1 cellular context compared by ENCODE assay signal in the genomic region with DNA sequence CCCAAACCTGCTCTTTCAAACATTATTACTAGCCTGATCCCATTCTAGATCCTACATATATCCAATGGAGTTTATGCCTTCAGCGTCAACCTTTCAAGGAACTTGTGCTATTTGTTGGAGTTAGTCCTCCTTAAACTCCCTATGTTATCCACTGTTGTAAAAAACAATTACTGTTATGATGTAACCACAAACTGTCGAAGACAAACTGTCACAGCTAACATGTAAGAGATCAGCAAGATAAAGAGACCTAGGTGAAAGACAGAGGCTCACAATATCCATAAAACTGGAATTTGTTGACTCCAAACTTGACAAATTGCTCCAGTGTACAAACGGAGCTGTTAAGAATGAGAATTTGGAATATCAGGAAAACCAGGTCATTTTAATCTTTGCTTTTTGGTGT.
TF ChIP-seq lines count a peak whose summit lies in the region.

No MANE protein-coding gene starts in this region.

TF ChIP-seq in K562, 482 proteins besides CTCF, POLR2A, EP300 and RAD21 (continued from another document and continues in another):
- TF ChIP-seq, protein P1, sequence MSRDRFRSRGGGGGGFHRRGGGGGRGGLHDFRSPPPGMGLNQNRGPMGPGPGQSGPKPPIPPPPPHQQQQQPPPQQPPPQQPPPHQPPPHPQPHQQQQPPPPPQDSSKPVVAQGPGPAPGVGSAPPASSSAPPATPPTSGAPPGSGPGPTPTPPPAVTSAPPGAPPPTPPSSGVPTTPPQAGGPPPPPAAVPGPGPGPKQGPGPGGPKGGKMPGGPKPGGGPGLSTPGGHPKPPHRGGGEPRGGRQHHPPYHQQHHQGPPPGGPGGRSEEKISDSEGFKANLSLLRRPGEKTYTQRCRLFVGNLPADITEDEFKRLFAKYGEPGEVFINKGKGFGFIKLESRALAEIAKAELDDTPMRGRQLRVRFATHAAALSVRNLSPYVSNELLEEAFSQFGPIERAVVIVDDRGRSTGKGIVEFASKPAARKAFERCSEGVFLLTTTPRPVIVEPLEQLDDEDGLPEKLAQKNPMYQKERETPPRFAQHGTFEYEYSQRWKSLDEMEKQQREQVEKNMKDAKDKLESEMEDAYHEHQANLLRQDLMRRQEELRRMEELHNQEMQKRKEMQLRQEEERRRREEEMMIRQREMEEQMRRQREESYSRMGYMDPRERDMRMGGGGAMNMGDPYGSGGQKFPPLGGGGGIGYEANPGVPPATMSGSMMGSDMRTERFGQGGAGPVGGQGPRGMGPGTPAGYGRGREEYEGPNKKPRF (IDR thresholded peaks at IDR 0.05; ENCODE audit: low read depth, low read length): no peak
- TF ChIP-seq, protein P2, sequence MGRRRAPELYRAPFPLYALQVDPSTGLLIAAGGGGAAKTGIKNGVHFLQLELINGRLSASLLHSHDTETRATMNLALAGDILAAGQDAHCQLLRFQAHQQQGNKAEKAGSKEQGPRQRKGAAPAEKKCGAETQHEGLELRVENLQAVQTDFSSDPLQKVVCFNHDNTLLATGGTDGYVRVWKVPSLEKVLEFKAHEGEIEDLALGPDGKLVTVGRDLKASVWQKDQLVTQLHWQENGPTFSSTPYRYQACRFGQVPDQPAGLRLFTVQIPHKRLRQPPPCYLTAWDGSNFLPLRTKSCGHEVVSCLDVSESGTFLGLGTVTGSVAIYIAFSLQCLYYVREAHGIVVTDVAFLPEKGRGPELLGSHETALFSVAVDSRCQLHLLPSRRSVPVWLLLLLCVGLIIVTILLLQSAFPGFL (CRISPR knock-in tag; IDR thresholded peaks at IDR 0.05): no peak
- TF ChIP-seq HDGF (IDR thresholded peaks at IDR 0.05): no peak
- no peak for TF ChIP-seq EWSR1 (IDR thresholded peaks at IDR 0.05; ENCODE audit: borderline replicate concordance, low read depth, partially characterized antibody)
- TF ChIP-seq NCOA1 (IDR thresholded peaks at IDR 0.05; ENCODE audit: low read depth): no peak; the same call in 1 of the 2 replicates
- TF ChIP-seq, protein P3, sequence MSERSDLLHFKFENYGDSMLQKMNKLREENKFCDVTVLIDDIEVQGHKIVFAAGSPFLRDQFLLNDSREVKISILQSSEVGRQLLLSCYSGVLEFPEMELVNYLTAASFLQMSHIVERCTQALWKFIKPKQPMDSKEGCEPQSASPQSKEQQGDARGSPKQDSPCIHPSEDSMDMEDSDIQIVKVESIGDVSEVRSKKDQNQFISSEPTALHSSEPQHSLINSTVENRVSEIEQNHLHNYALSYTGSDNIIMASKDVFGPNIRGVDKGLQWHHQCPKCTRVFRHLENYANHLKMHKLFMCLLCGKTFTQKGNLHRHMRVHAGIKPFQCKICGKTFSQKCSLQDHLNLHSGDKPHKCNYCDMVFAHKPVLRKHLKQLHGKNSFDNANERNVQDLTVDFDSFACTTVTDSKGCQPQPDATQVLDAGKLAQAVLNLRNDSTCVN (CRISPR knock-in tag; IDR thresholded peaks at IDR 0.05): no peak
- TF ChIP-seq GTF2F1 (IDR thresholded peaks at IDR 0.05; ENCODE audit: low read depth, low read length): no peak
- peak; percentile 53; the same call in 1 of the 2 replicates for TF ChIP-seq SMARCE1 (IDR thresholded peaks at IDR 0.05)
- no peak for TF ChIP-seq KAT7 (CRISPR knock-in tag; IDR thresholded peaks at IDR 0.05; ENCODE audit: borderline replicate concordance)
- TF ChIP-seq TCF3 (CRISPR knock-in tag; IDR thresholded peaks at IDR 0.05): no peak
- TF ChIP-seq ZNF583 (CRISPR knock-in tag; IDR thresholded peaks at IDR 0.05): no peak
- TF ChIP-seq, protein P4, sequence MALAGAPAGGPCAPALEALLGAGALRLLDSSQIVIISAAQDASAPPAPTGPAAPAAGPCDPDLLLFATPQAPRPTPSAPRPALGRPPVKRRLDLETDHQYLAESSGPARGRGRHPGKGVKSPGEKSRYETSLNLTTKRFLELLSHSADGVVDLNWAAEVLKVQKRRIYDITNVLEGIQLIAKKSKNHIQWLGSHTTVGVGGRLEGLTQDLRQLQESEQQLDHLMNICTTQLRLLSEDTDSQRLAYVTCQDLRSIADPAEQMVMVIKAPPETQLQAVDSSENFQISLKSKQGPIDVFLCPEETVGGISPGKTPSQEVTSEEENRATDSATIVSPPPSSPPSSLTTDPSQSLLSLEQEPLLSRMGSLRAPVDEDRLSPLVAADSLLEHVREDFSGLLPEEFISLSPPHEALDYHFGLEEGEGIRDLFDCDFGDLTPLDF (CRISPR knock-in tag; IDR thresholded peaks at IDR 0.05): no peak
- no peak for TF ChIP-seq ZNF316 (IDR thresholded peaks at IDR 0.05)
- no peak for TF ChIP-seq HNRNPL (IDR thresholded peaks at IDR 0.05; ENCODE audit: low read depth, low read length)
- no peak for TF ChIP-seq ZFP30 (CRISPR knock-in tag; IDR thresholded peaks at IDR 0.05; ENCODE audit: borderline replicate concordance)
- TF ChIP-seq NEUROD1 (IDR thresholded peaks at IDR 0.05; ENCODE audit: borderline replicate concordance, low read depth, low read length, partially characterized antibody): no peak
- 0 out of 2 replicates have a peak, but pooled peaks have one; percentile 33 for TF ChIP-seq CREB1 (IDR thresholded peaks at IDR 0.05)
- TF ChIP-seq CREB1 (CRISPR knock-in tag; IDR thresholded peaks at IDR 0.05): no peak
- TF ChIP-seq, protein P5, sequence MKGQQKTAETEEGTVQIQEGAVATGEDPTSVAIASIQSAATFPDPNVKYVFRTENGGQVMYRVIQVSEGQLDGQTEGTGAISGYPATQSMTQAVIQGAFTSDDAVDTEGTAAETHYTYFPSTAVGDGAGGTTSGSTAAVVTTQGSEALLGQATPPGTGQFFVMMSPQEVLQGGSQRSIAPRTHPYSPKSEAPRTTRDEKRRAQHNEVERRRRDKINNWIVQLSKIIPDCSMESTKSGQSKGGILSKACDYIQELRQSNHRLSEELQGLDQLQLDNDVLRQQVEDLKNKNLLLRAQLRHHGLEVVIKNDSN (CRISPR knock-in tag; IDR thresholded peaks at IDR 0.05): no peak
- TF ChIP-seq ZNF830 (CRISPR knock-in tag; IDR thresholded peaks at IDR 0.05): no peak
- no peak for TF ChIP-seq STAT5A (IDR thresholded peaks at IDR 0.05; ENCODE audit: borderline replicate concordance, low read length)
- TF ChIP-seq ZNF324 (CRISPR knock-in tag; IDR thresholded peaks at IDR 0.05): no peak
- TF ChIP-seq TAF15 (IDR thresholded peaks at IDR 0.05; ENCODE audit: low read depth, low read length): no peak
- TF ChIP-seq RHOXF2B (CRISPR knock-in tag; conservative IDR thresholded peaks at IDR 0.05): no peak
- TF ChIP-seq MYC (IDR thresholded peaks at IDR 0.05; ENCODE audit: low read depth, low read length): no peak
- no peak for TF ChIP-seq MYC (CRISPR knock-in tag; IDR thresholded peaks at IDR 0.05; ENCODE audit: borderline replicate concordance, low read depth)
- TF ChIP-seq, protein P6, sequence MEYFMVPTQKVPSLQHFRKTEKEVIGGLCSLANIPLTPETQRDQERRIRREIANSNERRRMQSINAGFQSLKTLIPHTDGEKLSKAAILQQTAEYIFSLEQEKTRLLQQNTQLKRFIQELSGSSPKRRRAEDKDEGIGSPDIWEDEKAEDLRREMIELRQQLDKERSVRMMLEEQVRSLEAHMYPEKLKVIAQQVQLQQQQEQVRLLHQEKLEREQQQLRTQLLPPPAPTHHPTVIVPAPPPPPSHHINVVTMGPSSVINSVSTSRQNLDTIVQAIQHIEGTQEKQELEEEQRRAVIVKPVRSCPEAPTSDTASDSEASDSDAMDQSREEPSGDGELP (CRISPR knock-in tag; IDR thresholded peaks at IDR 0.05; ENCODE audit: borderline replicate concordance): no peak
- TF ChIP-seq, protein P7, sequence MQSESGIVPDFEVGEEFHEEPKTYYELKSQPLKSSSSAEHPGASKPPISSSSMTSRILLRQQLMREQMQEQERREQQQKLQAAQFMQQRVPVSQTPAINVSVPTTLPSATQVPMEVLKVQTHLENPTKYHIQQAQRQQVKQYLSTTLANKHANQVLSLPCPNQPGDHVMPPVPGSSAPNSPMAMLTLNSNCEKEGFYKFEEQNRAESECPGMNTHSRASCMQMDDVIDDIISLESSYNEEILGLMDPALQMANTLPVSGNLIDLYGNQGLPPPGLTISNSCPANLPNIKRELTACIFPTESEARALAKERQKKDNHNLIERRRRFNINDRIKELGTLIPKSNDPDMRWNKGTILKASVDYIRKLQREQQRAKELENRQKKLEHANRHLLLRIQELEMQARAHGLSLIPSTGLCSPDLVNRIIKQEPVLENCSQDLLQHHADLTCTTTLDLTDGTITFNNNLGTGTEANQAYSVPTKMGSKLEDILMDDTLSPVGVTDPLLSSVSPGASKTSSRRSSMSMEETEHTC (IDR thresholded peaks at IDR 0.05): no peak
- TF ChIP-seq RBM22 (IDR thresholded peaks at IDR 0.05; ENCODE audit: low read depth, low read length, poor library complexity, severe bottlenecking): no peak
- no peak for TF ChIP-seq ZNF696 (CRISPR knock-in tag; conservative IDR thresholded peaks at IDR 0.05)
- TF ChIP-seq ETV5 (CRISPR knock-in tag; IDR thresholded peaks at IDR 0.05; ENCODE audit: low read depth): no peak
- TF ChIP-seq MCM2 (IDR thresholded peaks at IDR 0.05; ENCODE audit: low read depth): no peak
- TF ChIP-seq MTA1 (IDR thresholded peaks at IDR 0.05; ENCODE audit: borderline replicate concordance): peak; percentile 59; the same call in 1 of the 2 replicates
- TF ChIP-seq ZNF146 (CRISPR knock-in tag; IDR thresholded peaks at IDR 0.05; ENCODE audit: unreplicated experiment): no peak
- TF ChIP-seq, protein P8, sequence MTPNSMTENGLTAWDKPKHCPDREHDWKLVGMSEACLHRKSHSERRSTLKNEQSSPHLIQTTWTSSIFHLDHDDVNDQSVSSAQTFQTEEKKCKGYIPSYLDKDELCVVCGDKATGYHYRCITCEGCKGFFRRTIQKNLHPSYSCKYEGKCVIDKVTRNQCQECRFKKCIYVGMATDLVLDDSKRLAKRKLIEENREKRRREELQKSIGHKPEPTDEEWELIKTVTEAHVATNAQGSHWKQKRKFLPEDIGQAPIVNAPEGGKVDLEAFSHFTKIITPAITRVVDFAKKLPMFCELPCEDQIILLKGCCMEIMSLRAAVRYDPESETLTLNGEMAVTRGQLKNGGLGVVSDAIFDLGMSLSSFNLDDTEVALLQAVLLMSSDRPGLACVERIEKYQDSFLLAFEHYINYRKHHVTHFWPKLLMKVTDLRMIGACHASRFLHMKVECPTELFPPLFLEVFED (CRISPR knock-in tag; conservative IDR thresholded peaks at IDR 0.05): no peak
- TF ChIP-seq, protein P9, sequence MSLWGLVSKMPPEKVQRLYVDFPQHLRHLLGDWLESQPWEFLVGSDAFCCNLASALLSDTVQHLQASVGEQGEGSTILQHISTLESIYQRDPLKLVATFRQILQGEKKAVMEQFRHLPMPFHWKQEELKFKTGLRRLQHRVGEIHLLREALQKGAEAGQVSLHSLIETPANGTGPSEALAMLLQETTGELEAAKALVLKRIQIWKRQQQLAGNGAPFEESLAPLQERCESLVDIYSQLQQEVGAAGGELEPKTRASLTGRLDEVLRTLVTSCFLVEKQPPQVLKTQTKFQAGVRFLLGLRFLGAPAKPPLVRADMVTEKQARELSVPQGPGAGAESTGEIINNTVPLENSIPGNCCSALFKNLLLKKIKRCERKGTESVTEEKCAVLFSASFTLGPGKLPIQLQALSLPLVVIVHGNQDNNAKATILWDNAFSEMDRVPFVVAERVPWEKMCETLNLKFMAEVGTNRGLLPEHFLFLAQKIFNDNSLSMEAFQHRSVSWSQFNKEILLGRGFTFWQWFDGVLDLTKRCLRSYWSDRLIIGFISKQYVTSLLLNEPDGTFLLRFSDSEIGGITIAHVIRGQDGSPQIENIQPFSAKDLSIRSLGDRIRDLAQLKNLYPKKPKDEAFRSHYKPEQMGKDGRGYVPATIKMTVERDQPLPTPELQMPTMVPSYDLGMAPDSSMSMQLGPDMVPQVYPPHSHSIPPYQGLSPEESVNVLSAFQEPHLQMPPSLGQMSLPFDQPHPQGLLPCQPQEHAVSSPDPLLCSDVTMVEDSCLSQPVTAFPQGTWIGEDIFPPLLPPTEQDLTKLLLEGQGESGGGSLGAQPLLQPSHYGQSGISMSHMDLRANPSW (CRISPR knock-in tag; IDR thresholded peaks at IDR 0.05): no peak
- TF ChIP-seq, protein P10, sequence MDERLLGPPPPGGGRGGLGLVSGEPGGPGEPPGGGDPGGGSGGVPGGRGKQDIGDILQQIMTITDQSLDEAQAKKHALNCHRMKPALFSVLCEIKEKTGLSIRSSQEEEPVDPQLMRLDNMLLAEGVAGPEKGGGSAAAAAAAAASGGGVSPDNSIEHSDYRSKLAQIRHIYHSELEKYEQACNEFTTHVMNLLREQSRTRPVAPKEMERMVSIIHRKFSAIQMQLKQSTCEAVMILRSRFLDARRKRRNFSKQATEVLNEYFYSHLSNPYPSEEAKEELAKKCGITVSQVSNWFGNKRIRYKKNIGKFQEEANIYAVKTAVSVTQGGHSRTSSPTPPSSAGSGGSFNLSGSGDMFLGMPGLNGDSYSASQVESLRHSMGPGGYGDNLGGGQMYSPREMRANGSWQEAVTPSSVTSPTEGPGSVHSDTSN (CRISPR knock-in tag; IDR thresholded peaks at IDR 0.05; ENCODE audit: low read depth): no peak
- TF ChIP-seq, protein P10 (tag; conservative IDR thresholded peaks at IDR 0.05; ENCODE audit: low read depth): peak; percentile 34; the same call in 1 of the 2 replicates
- peak; percentile 71 for TF ChIP-seq ATF7 (IDR thresholded peaks at IDR 0.05)
- TF ChIP-seq SMC3 (conservative IDR thresholded peaks at IDR 0.05; ENCODE audit: insufficient read depth, low read depth, low read length): no peak
- no peak for TF ChIP-seq ZNF174 (CRISPR knock-in tag; IDR thresholded peaks at IDR 0.05)
- TF ChIP-seq, protein P11, sequence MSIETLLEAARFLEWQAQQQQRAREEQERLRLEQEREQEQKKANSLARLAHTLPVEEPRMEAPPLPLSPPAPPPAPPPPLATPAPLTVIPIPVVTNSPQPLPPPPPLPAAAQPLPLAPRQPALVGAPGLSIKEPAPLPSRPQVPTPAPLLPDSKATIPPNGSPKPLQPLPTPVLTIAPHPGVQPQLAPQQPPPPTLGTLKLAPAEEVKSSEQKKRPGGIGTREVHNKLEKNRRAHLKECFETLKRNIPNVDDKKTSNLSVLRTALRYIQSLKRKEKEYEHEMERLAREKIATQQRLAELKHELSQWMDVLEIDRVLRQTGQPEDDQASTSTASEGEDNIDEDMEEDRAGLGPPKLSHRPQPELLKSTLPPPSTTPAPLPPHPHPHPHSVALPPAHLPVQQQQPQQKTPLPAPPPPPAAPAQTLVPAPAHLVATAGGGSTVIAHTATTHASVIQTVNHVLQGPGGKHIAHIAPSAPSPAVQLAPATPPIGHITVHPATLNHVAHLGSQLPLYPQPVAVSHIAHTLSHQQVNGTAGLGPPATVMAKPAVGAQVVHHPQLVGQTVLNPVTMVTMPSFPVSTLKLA (conservative IDR thresholded peaks at IDR 0.05): no peak
- TF ChIP-seq ARID1B (IDR thresholded peaks at IDR 0.05): peak; percentile 50; the same call in 1 of the 2 replicates
- no peak for TF ChIP-seq HNRNPLL (IDR thresholded peaks at IDR 0.05; ENCODE audit: low read depth, low read length, poor library complexity, severe bottlenecking)
